ENCODE assay signal across 16 cellular contexts in genomic region chr16:87133112-87133850, GRCh38.
"Had no signal": no experiment of that assay in that cellular context is flagged by ENCODE, and none has a peak within 500 bp of the region (broad histone marks: within the 10 kb centered on the region; RNA-seq: fewer than 3 reads in every experiment).

No MANE protein-coding gene starts in this region.

- H3K4me3 ChIP-seq: ascending aorta, ovary, SJCRH30, skin epidermis, tibial nerve had no signal

- H3K27ac Mint-ChIP-seq: activated CD8-positive, alpha-beta T cell treated with anti-CD3 and anti-CD28 coated beads for 36 hours; activated naive CD8-positive, alpha-beta T cell treated with anti-CD3 and anti-CD28 coated beads, Interleukin-2, amount 50 U/mL, for 24 hours; naive thymus-derived CD8-positive, alpha-beta T cell; T-helper 2 cell treated with Interferon-gamma antibody and Interleukin-4, amounts not matched to agents 5 μg/mL and 100 μg/mL, for 36 hours had no signal

- H3K27ac ChIP-seq: ascending aorta, ovary, SJCRH30, skin epidermis had no signal

- H3K27me3 ChIP-seq: ascending aorta, ovary, SJCRH30, tibial nerve had no signal

- H3K36me3 ChIP-seq: ascending aorta, ovary, SJCRH30, tibial nerve had no signal

- H3K4me3 Mint-ChIP-seq: activated CD8-positive, alpha-beta T cell treated with anti-CD3 and anti-CD28 coated beads for 36 hours; activated naive CD8-positive, alpha-beta T cell treated with anti-CD3 and anti-CD28 coated beads, Interleukin-2, amount 50 U/mL, for 24 hours; naive thymus-derived CD8-positive, alpha-beta T cell; T-helper 2 cell treated with Interferon-gamma antibody and Interleukin-4, amounts not matched to agents 5 μg/mL and 100 μg/mL, for 36 hours had no signal

- H3K9me3 Mint-ChIP-seq: activated naive CD8-positive, alpha-beta T cell treated with anti-CD3 and anti-CD28 coated beads, Interleukin-2, amount 50 U/mL, for 24 hours had no signal

- DNase-seq: activated CD4-positive, alpha-beta T cell treated with anti-CD3 and anti-CD28 coated beads for 4 hours; activated CD8-positive, alpha-beta memory T cell treated with anti-CD3 and anti-CD28 coated beads, Interleukin-2, amount 50 U/mL, for 4 hours; activated CD8-positive, alpha-beta T cell treated with anti-CD3 and anti-CD28 coated beads for 36 hours; activated naive CD4-positive, alpha-beta T cell; activated naive CD8-positive, alpha-beta T cell treated with anti-CD3 and anti-CD28 coated beads, Interleukin-2, amount 50 U/mL, for 24 hours; central memory CD4-positive, alpha-beta T cell; cortex of kidney; effector CD8-positive, alpha-beta T cell; kidney; naive thymus-derived CD8-positive, alpha-beta T cell; ovary had no signal

- H3K9me3 ChIP-seq: ascending aorta, ovary, SJCRH30 had no signal

- ATAC-seq: activated CD8-positive, alpha-beta T cell treated with anti-CD3 and anti-CD28 coated beads for 36 hours; activated naive CD8-positive, alpha-beta T cell treated with anti-CD3 and anti-CD28 coated beads, Interleukin-2, amount 50 U/mL, for 24 hours; naive thymus-derived CD8-positive, alpha-beta T cell had no signal

- H3K27me3 Mint-ChIP-seq: activated CD8-positive, alpha-beta T cell treated with anti-CD3 and anti-CD28 coated beads for 36 hours; activated naive CD8-positive, alpha-beta T cell treated with anti-CD3 and anti-CD28 coated beads, Interleukin-2, amount 50 U/mL, for 24 hours had no signal

- H3K4me1 Mint-ChIP-seq: activated naive CD8-positive, alpha-beta T cell treated with anti-CD3 and anti-CD28 coated beads, Interleukin-2, amount 50 U/mL, for 24 hours had no signal
